ENCODE assay signal across 1 cellular context in genomic region chr18:57434536-57435494, GRCh38.
TF ChIP-seq lines count a peak whose summit lies in the region.

TSS of gene ONECUT2 (plus strand) at chr18:57435374. CDS start at chr18:57435717, 343 bp downstream.

TF ChIP-seq in HepG2, 621 proteins besides CTCF, POLR2A, EP300 and RAD21 (continued from another document and continues in another):
- TF ChIP-seq RNF219 (CRISPR knock-in tag; IDR thresholded peaks at IDR 0.05) (no peak), SALL2 (CRISPR knock-in tag; IDR thresholded peaks at IDR 0.05) (peak; percentile 80), CENPX (CRISPR knock-in tag; IDR thresholded peaks at IDR 0.05) (no peak), ZNF292 (CRISPR knock-in tag; IDR thresholded peaks at IDR 0.05; ENCODE audit: borderline replicate concordance, low read depth) (no peak), ZBTB33 (CRISPR knock-in tag; IDR thresholded peaks at IDR 0.05) (no peak), CREB1 (IDR thresholded peaks at IDR 0.05) (0 out of 2 replicates have a peak, but pooled peaks have one; percentile 18), CREB1 (CRISPR knock-in tag; IDR thresholded peaks at IDR 0.05) (no peak; the same call in 1 of the 2 replicates), PHF8 (CRISPR knock-in tag; IDR thresholded peaks at IDR 0.05) (no peak; the same call in 1 of the 2 replicates), KLF15 (CRISPR knock-in tag; IDR thresholded peaks at IDR 0.05; ENCODE audit: borderline replicate concordance) (no peak), PRDM4 (CRISPR knock-in tag; IDR thresholded peaks at IDR 0.05; ENCODE audit: borderline replicate concordance) (no peak), ELF4 (CRISPR knock-in tag; IDR thresholded peaks at IDR 0.05; ENCODE audit: borderline replicate concordance) (no peak), ZSCAN30 (CRISPR knock-in tag; IDR thresholded peaks at IDR 0.05) (no peak), GABPB1 (CRISPR knock-in tag; IDR thresholded peaks at IDR 0.05) (peak; percentile 85), ZMAT3 (CRISPR knock-in tag; conservative IDR thresholded peaks at IDR 0.05) (peak; percentile 34; the same call in 1 of the 2 replicates), ZNF30 (CRISPR knock-in tag; IDR thresholded peaks at IDR 0.05) (no peak; the same call in 1 of the 2 replicates), NFE2L1 (CRISPR knock-in tag; IDR thresholded peaks at IDR 0.05; ENCODE audit: borderline replicate concordance) (no peak), MAFF (IDR thresholded peaks at IDR 0.05; ENCODE audit: low read depth, low read length) (no peak), ZNF605 (CRISPR knock-in tag; IDR thresholded peaks at IDR 0.05) (peak; percentile 44; the same call in 1 of the 2 replicates), ZNF326 (CRISPR knock-in tag; IDR thresholded peaks at IDR 0.05; ENCODE audit: borderline replicate concordance) (no peak), ZNF770 (CRISPR knock-in tag; IDR thresholded peaks at IDR 0.05) (peak; percentile 40; the same call in 1 of the 2 replicates), NFKB2 (CRISPR knock-in tag; IDR thresholded peaks at IDR 0.05; ENCODE audit: borderline replicate concordance) (peak; percentile 56; the same call in 1 of the 2 replicates), FOXJ3 (CRISPR knock-in tag; IDR thresholded peaks at IDR 0.05; ENCODE audit: borderline replicate concordance) (no peak), ZMAT5 (CRISPR knock-in tag; IDR thresholded peaks at IDR 0.05; ENCODE audit: borderline replicate concordance, low read depth) (no peak), HNRNPLL (IDR thresholded peaks at IDR 0.05; ENCODE audit: low read depth, low read length, poor library complexity, severe bottlenecking) (peak; percentile 76), SMAD3 (CRISPR knock-in tag; IDR thresholded peaks at IDR 0.05) (0 out of 2 replicates have a peak, but pooled peaks have one; percentile 21), HDAC1 (CRISPR knock-in tag; IDR thresholded peaks at IDR 0.05) (peak; percentile 79), SAP130 (CRISPR knock-in tag; IDR thresholded peaks at IDR 0.05; ENCODE audit: low read depth) (peak; percentile 72), ZNF441 (CRISPR knock-in tag; IDR thresholded peaks at IDR 0.05; ENCODE audit: borderline replicate concordance) (no peak), ZMYM2 (CRISPR knock-in tag; IDR thresholded peaks at IDR 0.05) (0 out of 2 replicates have a peak, but pooled peaks have one; percentile 43), ZNF670 (CRISPR knock-in tag; IDR thresholded peaks at IDR 0.05; ENCODE audit: borderline replicate concordance) (0 out of 2 replicates have a peak, but pooled peaks have one; percentile 12), GZF1 (CRISPR knock-in tag; IDR thresholded peaks at IDR 0.05) (0 out of 2 replicates have a peak, but pooled peaks have one; percentile 36), RBFOX2 (IDR thresholded peaks at IDR 0.05; ENCODE audit: low read depth, low read length) (peak; percentile 49), GPN1 (CRISPR knock-in tag; IDR thresholded peaks at IDR 0.05; ENCODE audit: borderline replicate concordance) (no peak), ZNF512B (CRISPR knock-in tag; IDR thresholded peaks at IDR 0.05; ENCODE audit: borderline replicate concordance) (no peak), SOX13 (IDR thresholded peaks at IDR 0.05) (peak; percentile 55), SOX13 (CRISPR knock-in tag; conservative IDR thresholded peaks at IDR 0.05 in 1 of 2, IDR thresholded peaks at IDR 0.05 in 1 of 2) (peak in 1 of 2 experiments; percentile 20; a peak in 1 of 4 replicates), ZNF572 (CRISPR knock-in tag; IDR thresholded peaks at IDR 0.05) (no peak), MAZ (IDR thresholded peaks at IDR 0.05; ENCODE audit: borderline replicate concordance, low read depth, low read length) (0 out of 2 replicates have a peak, but pooled peaks have one; percentile 17), MAZ (CRISPR knock-in tag; IDR thresholded peaks at IDR 0.05; ENCODE audit: low read depth) (peak; percentile 19; the same call in 1 of the 2 replicates), ZNF468 (CRISPR knock-in tag; IDR thresholded peaks at IDR 0.05) (no peak), HBP1 (CRISPR knock-in tag; IDR thresholded peaks at IDR 0.05; ENCODE audit: low read depth) (0 out of 2 replicates have a peak, but pooled peaks have one; percentile 12), ZNF574 (CRISPR knock-in tag; IDR thresholded peaks at IDR 0.05) (peak; percentile 36; the same call in 1 of the 2 replicates), SETDB1 (CRISPR knock-in tag; IDR thresholded peaks at IDR 0.05; ENCODE audit: borderline replicate concordance) (no peak), KLF13 (CRISPR knock-in tag; IDR thresholded peaks at IDR 0.05) (no peak), JUND (CRISPR knock-in tag; IDR thresholded peaks at IDR 0.05) (no peak), CC2D1A (CRISPR knock-in tag; IDR thresholded peaks at IDR 0.05) (no peak), NFYB (CRISPR knock-in tag; IDR thresholded peaks at IDR 0.05) (peak; percentile 96), HOXD1 (CRISPR knock-in tag; IDR thresholded peaks at IDR 0.05) (no peak), ZSCAN29 (CRISPR knock-in tag; conservative IDR thresholded peaks at IDR 0.05) (peak; percentile 90; the same call in 1 of the 2 replicates), ZNF629 (CRISPR knock-in tag; conservative IDR thresholded peaks at IDR 0.05) (no peak), DRAP1 (CRISPR knock-in tag; IDR thresholded peaks at IDR 0.05) (peak; percentile 62; the same call in 1 of the 2 replicates), POLR2AphosphoS2 (IDR thresholded peaks at IDR 0.05; ENCODE audit: low read depth, low read length) (no peak), EEA1 (CRISPR knock-in tag; IDR thresholded peaks at IDR 0.05; ENCODE audit: borderline replicate concordance) (peak; percentile 71; the same call in 1 of the 2 replicates)
